In the genomic region with DNA sequence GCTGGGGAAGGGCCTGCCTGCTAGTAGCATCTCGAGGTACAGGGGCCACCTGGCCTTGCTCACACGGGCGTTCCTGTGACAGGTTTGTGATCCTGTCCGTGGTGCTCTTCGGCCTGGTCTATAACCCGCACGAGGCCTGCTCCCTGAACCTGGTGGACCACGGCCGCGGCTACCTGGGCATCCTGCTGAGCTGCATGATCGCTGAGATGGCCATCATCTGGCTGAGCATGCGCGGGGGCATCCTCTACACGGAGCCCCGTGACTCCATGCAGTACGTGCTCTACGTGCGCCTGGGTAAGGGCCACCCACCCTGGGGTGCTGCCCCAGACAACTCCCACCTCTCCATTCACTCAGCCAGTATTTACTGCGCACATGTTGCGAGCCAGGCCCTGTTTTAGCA, we compare ENCODE assay signal across 21 cellular contexts. TPM values are rescaled to one million over a fixed set of nuclear protein-coding genes. Genes with fewer than 3 reads are reported as not detected.
DNase-seq lines count a peak whose midpoint lies in the region; ATAC-seq, FAIRE-seq and TF ChIP-seq lines count a peak whose summit lies in the region.
"Had no signal": no experiment of that assay in that cellular context is flagged by ENCODE, and none has a peak within 500 bp of the region (broad histone marks: within the 10 kb centered on the region; RNA-seq: fewer than 3 reads in every experiment).

No MANE protein-coding gene starts in this region.

- H4K91ac ChIP-seq in H1 (replicated peaks; ENCODE audit: insufficient read length, low read length) (no peak overlapping the region), neuronal stem cell (ENCODE audit: low read depth, low read length, poor library complexity) (no peak overlapping the region)

- peaks cover 0 to 44% of the 10 kb centered on the region in 2 experiments; a peak in 3 of 5 replicates for H3K27me3 ChIP-seq in K562 (ENCODE audit: control insufficient read depth in 2 of 2, insufficient read depth in 2 of 2, low read length in 2 of 2)
- no peaks in the 10 kb centered on the region for H3K27me3 ChIP-seq in H1 (replicated peaks in 1 of 4; ENCODE audit: control insufficient read depth in 3 of 4, extremely low read depth in 1 of 4, insufficient read depth in 3 of 4, low read length in 3 of 4)
- H3K27me3 ChIP-seq in neuronal stem cell (ENCODE audit: control insufficient read depth in 3 of 3, insufficient read depth in 3 of 3, low read depth in 1 of 3, low read length in 3 of 3): no peaks in the 10 kb centered on the region
- H3K27me3 ChIP-seq: BLaER1 treated with 17β-estradiol and CSF1 and Interleukin-3, amounts not matched to agents 10 nM and 100 nM had no signal

- H3K79me1 ChIP-seq in H1 (ENCODE audit: low read depth, low read length): no peaks in the 10 kb centered on the region; the same call in 1 of the 2 replicates
- no peaks in the 10 kb centered on the region for H3K79me1 ChIP-seq in neuronal stem cell (ENCODE audit: low read depth, low read length)

- DNase-seq in K562 (ENCODE audit: extremely low read depth in 1 of 4, low spot score in 3 of 4) (no peak), H1 (ENCODE audit: low read depth in 1 of 2, low spot score in 2 of 2) (no peak), neural crest cell (ENCODE audit: low read depth, low spot score) (no peak), neuronal stem cell (ENCODE audit: low spot score) (no peak)
- DNase-seq in stimulated activated CD4-positive, alpha-beta T cell treated with anti-CD3 and anti-CD28 coated beads, Interleukin-2, amount 100 ng/mL, for 48 hours: no peak
- DNase-seq: AML-193; Caco-2; Calu3; CD4-positive, alpha-beta T cell; CD8-positive, alpha-beta T cell; DMS79 treated with DMSO at 0.1 percent for 48 hours; GF-D8 had no signal

- CTCF ChIA-PET in K562 (lab: Yijun Ruan, JAX; ENCODE audit: low intra/inter-chr PET ratio): no interaction called here
- CTCF ChIA-PET in H1 (lab: Charles Lee; ENCODE audit: partially characterized antibody): interaction anchor here (1.3 to 8.3 kb wide), 7 partner anchors 16 to 153 kb away, joined by 3 to 127 read pairs (median 5); no protein-coding TSS in a partner anchor

- H3K14ac ChIP-seq in H1 (ENCODE audit: insufficient read length) (no peak overlapping the region), neuronal stem cell (ENCODE audit: low read length) (no peak overlapping the region)

- H2BK20ac ChIP-seq in H1 (ENCODE audit: low read length): no peak overlapping the region

- intact Hi-C loops in K562 (cut with micrococcal nuclease): no loop called here

- H3K4ac ChIP-seq in H1 (replicated peaks; ENCODE audit: insufficient read length, low read depth, low read length) (no peak overlapping the region), neuronal stem cell (ENCODE audit: low read length) (no peak overlapping the region)

- BruUV-seq in K562 (replicated peaks; lab: Mats Ljungman, UMichigan): no TSS peak

- H4K8ac ChIP-seq in H1 (ENCODE audit: extremely low read depth, insufficient read depth, low read length): no peak overlapping the region; the same call in 1 of the 2 replicates
- H4K8ac ChIP-seq in neuronal stem cell (ENCODE audit: low read depth, low read length): no peak overlapping the region

- no peak overlapping the region for H2AFZ ChIP-seq in K562 (ENCODE audit: low read depth, low read length)
- H2AFZ ChIP-seq in H1 (ENCODE audit: low read length): no peak overlapping the region
- H2AFZ ChIP-seq in neuronal stem cell (ENCODE audit: low read length): no peak overlapping the region

- FAIRE-seq in K562 (lab: Jason Lieb, UNC) (no peak), H1 (lab: Jason Lieb, UNC) (no peak)
- FAIRE-seq: A549, D721Med, G401.6, GM12891, GM18507 had no signal

- no peaks in the 10 kb centered on the region for H3K27me3 Mint-ChIP-seq in neural crest cell (ENCODE audit: low read depth)
- H3K27me3 Mint-ChIP-seq: CD4-positive, alpha-beta T cell had no signal

- peaks cover 38% of the 10 kb centered on the region for H3K4me1 Mint-ChIP-seq in neural crest cell
- H3K4me1 Mint-ChIP-seq: B cell had no signal

- peak overlapping the region; percentile 35 for H3K27ac Mint-ChIP-seq in neural crest cell (ENCODE audit: unreplicated experiment)
- H3K27ac Mint-ChIP-seq: B cell; CD4-positive, alpha-beta T cell; CD8-positive, alpha-beta T cell had no signal

- H2BK15ac ChIP-seq in H1 (ENCODE audit: low read length) (no peak overlapping the region), neuronal stem cell (ENCODE audit: low read length) (no peak overlapping the region)

- TF ChIP-seq CTCF in K562 (IDR thresholded peaks at IDR 0.05 in 2 of 3, conservative IDR thresholded peaks at IDR 0.05 in 1 of 3; ENCODE audit: insufficient read depth in 2 of 3, low read depth in 1 of 3, low read length in 3 of 3) (no peak), H1 (IDR thresholded peaks at IDR 0.05; ENCODE audit: control extremely low read depth in 1 of 3, insufficient read depth in 1 of 3, low read depth in 1 of 3, low read length in 3 of 3) (no peak), neural crest cell (conservative IDR thresholded peaks at IDR 0.05) (no peak)

- H3K36me3 Mint-ChIP-seq in neural crest cell (ENCODE audit: low read depth): peaks cover 2% of the 10 kb centered on the region
- H3K36me3 Mint-ChIP-seq: CD8-positive, alpha-beta T cell had no signal

- H3K79me2 ChIP-seq in K562 (ENCODE audit: control insufficient read depth, insufficient read depth, low read length): no peaks in the 10 kb centered on the region
- H3K79me2 ChIP-seq in H1 (ENCODE audit: control insufficient read depth in 1 of 2, insufficient read depth in 2 of 2, low read length in 2 of 2): no peaks in the 10 kb centered on the region; a peak in 1 of 4 replicates

- H3K9me3 Mint-ChIP-seq in neural crest cell: no peaks in the 10 kb centered on the region
- H3K9me3 Mint-ChIP-seq: CD4-positive, alpha-beta T cell; CD8-positive, alpha-beta T cell had no signal

- H3K27ac ChIP-seq in K562 (ENCODE audit: extremely low read depth, low read depth, low read length): no peak overlapping the region
- H3K27ac ChIP-seq in H1 (ENCODE audit: low read depth, low read length): no peak overlapping the region
- H3K27ac ChIP-seq in neuronal stem cell (replicated peaks; ENCODE audit: low read length): no peak overlapping the region
- H3K27ac ChIP-seq: 22Rv1; A549; BLaER1 treated with 17β-estradiol and CSF1 and Interleukin-3, amounts not matched to agents 10 nM and 100 nM; C4-2B had no signal

- H3K18ac ChIP-seq in H1 (ENCODE audit: extremely low read depth, low read length) (no peak overlapping the region), neuronal stem cell (ENCODE audit: low read length) (no peak overlapping the region)

- H3K23me2 ChIP-seq in H1 (ENCODE audit: low read depth, low read length): peaks cover 2% of the 10 kb centered on the region

- no peaks in the 10 kb centered on the region for H3K9me3 ChIP-seq in K562 (replicated peaks; ENCODE audit: control insufficient read depth, insufficient read depth, low read depth, low read length)
- no peaks in the 10 kb centered on the region for H3K9me3 ChIP-seq in H1 (ENCODE audit: insufficient read depth in 2 of 2, low read depth in 1 of 2, low read length in 1 of 2)
- peaks cover 0 to 1% of the 10 kb centered on the region in 2 donors for H3K9me3 ChIP-seq in neuronal stem cell (replicated peaks in 1 of 2; ENCODE audit: control insufficient read depth in 2 of 2, insufficient read depth in 1 of 2, low read depth in 1 of 2, low read length in 2 of 2)
- H3K9me3 ChIP-seq: A549; BLaER1 treated with 17β-estradiol and CSF1 and Interleukin-3, amounts not matched to agents 10 nM and 100 nM; Caco-2 had no signal

- no peak overlapping the region for H4K5ac ChIP-seq in H1 (ENCODE audit: insufficient read length, low read depth, low read length)

- peak overlapping the region; percentile 39; the same call in 1 of the 2 replicates for H2BK12ac ChIP-seq in H1 (ENCODE audit: low read depth, low read length)
- H2BK12ac ChIP-seq in neuronal stem cell (ENCODE audit: low read length): no peak overlapping the region

- WGBS in K562 (ENCODE audit: insufficient coverage, low coverage, missing lambda C conversion rate): 36% methylated on average over 20 of the region's 20 CpGs
- 98% methylated on average over 20 of the region's 20 CpGs; no CpG with 5 or more reads in 1 of the 2 experiments for WGBS in H1 (ENCODE audit: extremely low coverage in 1 of 2, insufficient coverage in 1 of 2, insufficient read length in 1 of 2, insufficient replicate concordance in 2 of 2, low coverage in 1 of 2, low lambda C conversion rate in 2 of 2, missing lambda C conversion rate in 1 of 2), 2 experiments
- no CpG with 5 or more reads among the region's 20 CpGs for WGBS in neuronal stem cell (ENCODE audit: extremely low coverage in 2 of 2, insufficient read length in 2 of 2, insufficient replicate concordance in 1 of 2), 2 donors

- H2BK5ac ChIP-seq in H1 (ENCODE audit: low read depth, low read length) (no peak overlapping the region), neuronal stem cell (ENCODE audit: low read length) (no peak overlapping the region)

- H3K4me3 Mint-ChIP-seq in neural crest cell: no peak overlapping the region
- H3K4me3 Mint-ChIP-seq: B cell; CD4-positive, alpha-beta T cell; CD8-positive, alpha-beta T cell had no signal

- H3K9ac ChIP-seq in K562 (ENCODE audit: insufficient read depth in 1 of 2, low read depth in 2 of 2, low read length in 2 of 2) (no peak overlapping the region), H1 (replicated peaks in 1 of 4; ENCODE audit: extremely low read depth in 1 of 4, low read depth in 3 of 4, low read length in 3 of 4) (no peak overlapping the region), neuronal stem cell (ENCODE audit: low read depth, low read length, poor library complexity) (no peak overlapping the region)

- H3K4me1 ChIP-seq in K562 (replicated peaks in 1 of 2; ENCODE audit: control insufficient read depth in 2 of 2, insufficient read depth in 2 of 2, low read length in 2 of 2) (peaks cover 0 to 30% of the 10 kb centered on the region in 2 experiments; a peak in 3 of 5 replicates), H1 (replicated peaks in 1 of 4; ENCODE audit: control insufficient read depth in 3 of 4, insufficient read depth in 4 of 4, low read length in 3 of 4) (peaks cover 0 to 34% (median 22%) of the 10 kb centered on the region in 4 experiments; a peak in 6 of 7 replicates), neuronal stem cell (ENCODE audit: control insufficient read depth in 2 of 2, insufficient read depth in 1 of 2, low read depth in 1 of 2, low read length in 2 of 2) (peaks cover 17 to 23% of the 10 kb centered on the region in 2 donors)

- no peak for TF ChIP-seq RAD21 in K562 (CRISPR knock-in tag; conservative IDR thresholded peaks at IDR 0.05 in 1 of 2, IDR thresholded peaks at IDR 0.05 in 1 of 2)
- TF ChIP-seq RAD21 in H1 (IDR thresholded peaks at IDR 0.05 in 1 of 2, conservative IDR thresholded peaks at IDR 0.05 in 1 of 2; ENCODE audit: low read depth in 2 of 2, low read length in 2 of 2): no peak

- no peak overlapping the region for H3K23ac ChIP-seq in H1 (ENCODE audit: insufficient read length)
- H3K23ac ChIP-seq in neuronal stem cell (ENCODE audit: low read depth, low read length, poor library complexity): no peak overlapping the region

- H3K9me1 ChIP-seq in K562 (ENCODE audit: control insufficient read depth, insufficient read depth, low read length): no peaks in the 10 kb centered on the region

- H2BK120ac ChIP-seq in H1 (replicated peaks; ENCODE audit: low read depth, low read length): no peak overlapping the region
- no peak overlapping the region for H2BK120ac ChIP-seq in neuronal stem cell (ENCODE audit: low read depth, low read length)

- no peak overlapping the region for H3K4me3 ChIP-seq in K562
- no peak overlapping the region for H3K4me3 ChIP-seq in H1 (ENCODE audit: extremely low read depth in 1 of 4, insufficient read depth in 2 of 4, low read depth in 3 of 4, low read length in 4 of 4)
- no peak overlapping the region for H3K4me3 ChIP-seq in neuronal stem cell (ENCODE audit: low read length in 2 of 2)
- H3K4me3 ChIP-seq: A549; BLaER1 treated with 17β-estradiol and CSF1 and Interleukin-3, amounts not matched to agents 10 nM and 100 nM had no signal

- H3K4me2 ChIP-seq in K562 (ENCODE audit: insufficient read depth, low read length) (no peak overlapping the region), H1 (ENCODE audit: insufficient read depth in 1 of 2, low read depth in 2 of 2, low read length in 2 of 2) (no peak overlapping the region), neuronal stem cell (ENCODE audit: insufficient read depth, low read length, poor library complexity, severe bottlenecking) (no peak overlapping the region)
- H3K4me2 ChIP-seq: A549 had no signal

- ATAC-seq in K562: no peak
- ATAC-seq: A549; CD8-positive, alpha-beta T cell had no signal

- in situ Hi-C loops in K562 (cut with MboI): no loop called here

- no peaks in the 10 kb centered on the region for H3K36me3 ChIP-seq in K562 (ENCODE audit: control insufficient read depth, insufficient read depth, low read length)
- no peaks in the 10 kb centered on the region; a peak in 1 of 8 replicates for H3K36me3 ChIP-seq in H1 (ENCODE audit: control insufficient read depth in 2 of 4, insufficient read depth in 4 of 4, low read length in 3 of 4)
- peaks cover 16 to 49% of the 10 kb centered on the region in 2 donors for H3K36me3 ChIP-seq in neuronal stem cell (replicated peaks in 1 of 2; ENCODE audit: control insufficient read depth in 2 of 2, insufficient read depth in 2 of 2, low read length in 2 of 2)

- H3K56ac ChIP-seq in H1 (replicated peaks; ENCODE audit: insufficient read length, low read depth, low read length): no peak overlapping the region

- POLR2A ChIA-PET in K562 (lab: Yijun Ruan, JAX): interaction anchor here (0.6 kb wide), 1 partner anchor 427 kb away, joined by 3 read pairs; no protein-coding TSS in a partner anchor
- POLR2A ChIA-PET in H1 (lab: Charles Lee; ENCODE audit: partially characterized antibody): no interaction called here

- no peak overlapping the region for H2AK5ac ChIP-seq in H1 (ENCODE audit: low read depth, low read length)
- H2AK5ac ChIP-seq in neuronal stem cell (ENCODE audit: low read depth, low read length): no peak overlapping the region

- H4K20me1 ChIP-seq in K562 (replicated peaks; ENCODE audit: control insufficient read depth, insufficient read depth, low read length) (peaks cover 4% of the 10 kb centered on the region; the same call in 1 of the 2 replicates), H1 (replicated peaks in 1 of 2; ENCODE audit: control insufficient read depth in 1 of 2, insufficient read depth in 2 of 2, low read length in 2 of 2) (peaks cover 0 to 6% of the 10 kb centered on the region in 2 experiments)

- no peak for TF ChIP-seq EP300 in K562 (IDR thresholded peaks at IDR 0.05; ENCODE audit: low read length)
- TF ChIP-seq EP300 in H1 (IDR thresholded peaks at IDR 0.05; ENCODE audit: borderline replicate concordance in 1 of 2, low read depth in 2 of 2, low read length in 2 of 2): no peak

- TF ChIP-seq POLR2A in K562 (conservative IDR thresholded peaks at IDR 0.05) (no peak), H1 (IDR thresholded peaks at IDR 0.05; ENCODE audit: control extremely low read depth in 1 of 2, low read depth in 2 of 2, low read length in 2 of 2) (no peak)

RNA-seq across cellular contexts. Expression of a gene that starts 31.8 kb away (rescaled TPM):
- total RNA-seq in K562 (2011; cell fraction: chromatin; rRNA removed; ENCODE audit: low replicate concordance): 95.5 and 239 TPM in 2 replicates
- total RNA-seq in K562 (2011; cell fraction: nucleolus; rRNA removed): 109 and 132 TPM in 2 replicates
- total RNA-seq in K562 (2011; cell fraction: nucleoplasm; rRNA removed): 92.2 and 107 TPM in 2 replicates
- total RNA-seq in K562 (2014; rRNA removed): 7.1 and 11.0 TPM in 2 replicates
- total RNA-seq in K562 (2014; rRNA removed; fragmentation: Illumina TruSeq; extraction: Trizol): 2.6 and 3.3 TPM in 2 replicates
- 4.0 and 4.1 TPM in 2 replicates for total RNA-seq in K562 (2015; rRNA removed; fragmentation: Illumina TruSeq; extraction: Trizol)
- 21.4 and 25.8 TPM in 2 replicates for total RNA-seq in K562 (2021)
- 10.4 and 16.6 TPM in 2 replicates for polyA plus RNA-seq in K562 (2011; rRNA removed)
- 13.6 and 26.3 TPM in 2 replicates for polyA plus RNA-seq in K562 (2011; cell fraction: cytosol; rRNA removed)
- 104 and 152 TPM in 2 replicates for polyA plus RNA-seq in K562 (2011; cell fraction: nucleus; rRNA removed)
- 14.8 and 25.8 TPM in 2 replicates for polyA plus RNA-seq in K562 (2012)
- polyA plus RNA-seq in K562 (2014; fragmentation: Illumina TruSeq; extraction: Trizol): 14.7 and 17.8 TPM in 2 replicates
- 1 to 10 TPM; 2.3 TPM for polyA plus RNA-seq in K562 (2014; fragmentation: Nextera tagmentation; extraction: Ambion mirVana)
- 15.6 and 17.4 TPM in 2 replicates for polyA plus RNA-seq in K562 (2014; rRNA removed)
- 6.8 and 8.5 TPM in 2 replicates for polyA minus RNA-seq in K562 (2011; rRNA and poly(A)+ RNA removed)
- 22.7 and 23.9 TPM in 2 replicates for polyA minus RNA-seq in K562 (2011; cell fraction: cytosol; rRNA and poly(A)+ RNA removed)
- polyA minus RNA-seq in K562 (2011; cell fraction: nucleus; rRNA and poly(A)+ RNA removed): 32.4 and 34.1 TPM in 2 replicates
- 6.0 TPM in 2 replicates for total RNA-seq in H1 (2021; fragmentation: NEBNext Ultra II Directional; extraction: Animal tissue kit (Norgen Biotek cat#: 25700))
- 6.1 and 7.6 TPM in 2 replicates for polyA plus RNA-seq in H1 (2011; rRNA removed)
- 4.4 TPM for polyA plus RNA-seq in H1 (2011; cell fraction: cytosol; rRNA removed)
- polyA plus RNA-seq in H1 (2011; cell fraction: nucleus; rRNA removed): 37.7 TPM
- polyA plus RNA-seq in H1 (2012, experiment 1 of 2): 3.9 to 7.2 TPM (median 6.2 TPM) in 4 replicates
- 3.1 TPM for polyA plus RNA-seq in H1 (2012, experiment 2 of 2)
- polyA plus RNA-seq in H1 (2013, experiment 1 of 2): 5.1 TPM
- 4.7 TPM for polyA plus RNA-seq in H1 (2013, experiment 2 of 2)
- 3.0 and 4.7 TPM in 2 replicates for polyA minus RNA-seq in H1 (2011; rRNA and poly(A)+ RNA removed)
- polyA minus RNA-seq in H1 (2011; cell fraction: cytosol; rRNA and poly(A)+ RNA removed): 3.7 TPM
- polyA minus RNA-seq in H1 (2011; cell fraction: nucleus; rRNA and poly(A)+ RNA removed): 9.6 TPM
- total RNA-seq in neural crest cell: 3.5 and 3.9 TPM in 2 replicates
- polyA plus RNA-seq in neuronal stem cell (2013, experiment 1 of 2): 5.7 TPM
- 6.0 TPM for polyA plus RNA-seq in neuronal stem cell (2013, experiment 2 of 2)

RNA-seq across cellular contexts. Expression of a gene that starts 40.4 kb away (rescaled TPM):
- total RNA-seq in K562 (2011; cell fraction: chromatin; rRNA removed; ENCODE audit: low replicate concordance): 0.16 and 1.5 TPM in 2 replicates
- 0.66 and 0.67 TPM in 2 replicates for total RNA-seq in K562 (2011; cell fraction: nucleolus; rRNA removed)
- 0.22 and 0.84 TPM in 2 replicates for total RNA-seq in K562 (2011; cell fraction: nucleoplasm; rRNA removed)
- total RNA-seq in K562 (2014; rRNA removed) (0.08 TPM in 1 of 2 replicates, not detected in the other), K562 (2014; rRNA removed; fragmentation: Illumina TruSeq; extraction: Trizol) (not detected in 2 replicates), K562 (2015; rRNA removed; fragmentation: Illumina TruSeq; extraction: Trizol) (0.04 TPM in 2 replicates), K562 (2021) (0.13 and 0.16 TPM in 2 replicates), neural crest cell (19.7 and 21.0 TPM in 2 replicates)
- polyA plus RNA-seq in K562 (2011; rRNA removed) (0.07 TPM in 2 replicates), K562 (2014; fragmentation: Illumina TruSeq; extraction: Trizol) (0.04 and 0.11 TPM in 2 replicates), K562 (2014; fragmentation: Nextera tagmentation; extraction: Ambion mirVana) (not detected), K562 (2014; rRNA removed) (0.03 and 0.07 TPM in 2 replicates), H1 (2011; rRNA removed) (3.6 and 5.3 TPM in 2 replicates)
- 0.09 and 0.22 TPM in 2 replicates for polyA plus RNA-seq in K562 (2011; cell fraction: cytosol; rRNA removed)
- 0.18 and 0.51 TPM in 2 replicates for polyA plus RNA-seq in K562 (2011; cell fraction: nucleus; rRNA removed)
- polyA plus RNA-seq in K562 (2012): 0.09 and 0.14 TPM in 2 replicates
- 0.06 and 0.21 TPM in 2 replicates for polyA minus RNA-seq in K562 (2011; rRNA and poly(A)+ RNA removed)
- 0.18 and 0.29 TPM in 2 replicates for polyA minus RNA-seq in K562 (2011; cell fraction: cytosol; rRNA and poly(A)+ RNA removed)
- polyA minus RNA-seq in K562 (2011; cell fraction: nucleus; rRNA and poly(A)+ RNA removed): 0.22 and 0.67 TPM in 2 replicates
- 6.4 and 6.6 TPM in 2 replicates for total RNA-seq in H1 (2021; fragmentation: NEBNext Ultra II Directional; extraction: Animal tissue kit (Norgen Biotek cat#: 25700))
- polyA plus RNA-seq in H1 (2011; cell fraction: cytosol; rRNA removed): 2.8 TPM
- 10.3 TPM for polyA plus RNA-seq in H1 (2011; cell fraction: nucleus; rRNA removed)
- polyA plus RNA-seq in H1 (2012, experiment 1 of 2): 3.3 to 5.4 TPM (median 4.5 TPM) in 4 replicates
- 3.2 TPM for polyA plus RNA-seq in H1 (2012, experiment 2 of 2)
- 4.8 TPM for polyA plus RNA-seq in H1 (2013, experiment 1 of 2)
- 5.2 TPM for polyA plus RNA-seq in H1 (2013, experiment 2 of 2)
- 4.6 and 5.2 TPM in 2 replicates for polyA minus RNA-seq in H1 (2011; rRNA and poly(A)+ RNA removed)
- 3.5 TPM for polyA minus RNA-seq in H1 (2011; cell fraction: cytosol; rRNA and poly(A)+ RNA removed)
- polyA minus RNA-seq in H1 (2011; cell fraction: nucleus; rRNA and poly(A)+ RNA removed): 8.3 TPM
- 3.7 TPM for polyA plus RNA-seq in neuronal stem cell (2013, experiment 1 of 2)
- 3.5 TPM for polyA plus RNA-seq in neuronal stem cell (2013, experiment 2 of 2)
- total RNA-seq: B cell had no signal
